8 cellular contexts compared by ENCODE assay signal in the genomic region with DNA sequence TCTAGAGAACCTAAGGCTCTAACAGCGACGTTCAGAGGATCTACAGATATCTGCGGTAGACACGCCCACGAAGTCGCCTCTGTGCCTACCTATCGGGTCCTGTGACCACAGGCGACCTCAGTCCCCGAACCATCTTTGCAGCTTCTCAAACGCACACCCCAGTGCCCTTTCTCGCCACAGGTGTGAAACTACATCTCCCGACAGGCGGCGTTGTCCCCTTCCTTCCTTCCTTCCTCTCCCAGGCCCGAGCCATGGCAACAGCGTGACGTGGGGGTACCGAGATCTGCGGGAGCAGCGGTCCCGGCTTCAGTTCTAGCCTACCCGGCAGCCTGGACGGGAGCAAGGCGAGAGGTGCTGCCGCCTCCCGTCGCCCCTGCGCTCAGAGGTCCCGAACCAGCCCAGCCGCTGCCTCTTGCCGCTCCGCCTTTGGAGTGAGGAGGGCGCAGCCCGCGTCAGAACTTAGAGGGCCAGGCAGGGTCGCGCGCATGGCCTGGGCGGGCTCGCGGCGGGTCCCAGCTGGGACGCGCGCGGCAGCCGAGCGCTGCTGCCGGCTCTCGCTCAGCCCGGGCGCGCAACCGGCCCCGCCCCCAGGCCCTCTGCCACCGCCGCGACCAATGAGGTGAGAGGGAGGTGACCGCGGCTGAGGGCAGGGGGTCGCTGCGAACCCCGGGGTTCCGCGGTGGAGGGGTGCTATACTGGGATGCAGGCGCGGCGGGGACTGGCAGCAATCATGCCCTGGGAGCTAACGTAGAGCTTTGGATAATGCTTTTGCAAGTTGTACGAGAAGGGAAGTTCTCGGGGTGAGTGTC.
DNase-seq lines count a peak whose midpoint lies in the region; TF ChIP-seq lines count a peak whose summit lies in the region.

COQ10A (plus strand) TSS at position 309 of the 809 bp plus-strand sequence; CDS start at position 486, 177 bp downstream.

- H3K9ac ChIP-seq in MM.1S (ENCODE audit: low read length) = peak within 1 kb of the TSS; percentile 87
- peak within 1 kb of the TSS; percentile 17 to 79 (median 75) for H3K9ac ChIP-seq in subcutaneous abdominal adipose tissue (ENCODE audit: low read length in 5 of 5)

- H3F3A ChIP-seq in MM.1S (ENCODE audit: insufficient read depth, low read length) = peaks cover 33% of the 10 kb centered on the region

- H3K27ac ChIP-seq in MM.1S (ENCODE audit: low read length) = peak within 1 kb of the TSS; percentile 86
- peak within 1 kb of the TSS; percentile 82 for H3K27ac ChIP-seq in subcutaneous abdominal adipose tissue (ENCODE audit: low read depth, low read length)

- in situ Hi-C loops in HAP-1 (cut with MboI; ENCODE audit: low sequenced_read_pairs) = no loop called here

- H3K27me3 ChIP-seq in HAP-1 (ENCODE audit: low read depth) = no peaks in the 10 kb centered on the region
- no peaks in the 10 kb centered on the region for H3K27me3 ChIP-seq in MM.1S (replicated peaks; ENCODE audit: insufficient read depth, low read length)
- no peaks in the 10 kb centered on the region for H3K27me3 ChIP-seq in neuron (ENCODE audit: insufficient read depth, low read length)
- no peaks in the 10 kb centered on the region for H3K27me3 ChIP-seq in subcutaneous abdominal adipose tissue (ENCODE audit: control insufficient read depth in 5 of 5, insufficient read depth in 4 of 5, low read length in 5 of 5)

- H3K4me3 ChIP-seq in HAP-1 = peak within 1 kb of the TSS; percentile 82
- H3K4me3 ChIP-seq in MM.1S (ENCODE audit: low read length) = peak within 1 kb of the TSS; percentile 86
- peak within 1 kb of the TSS; percentile 69 for H3K4me3 ChIP-seq in neuron (ENCODE audit: low read length)
- H3K4me3 ChIP-seq in subcutaneous abdominal adipose tissue (ENCODE audit: low read depth in 1 of 5, low read length in 5 of 5) = peak within 1 kb of the TSS; percentile 75 to 93 (median 82)

- H3K9me2 ChIP-seq in MM.1S (replicated peaks; ENCODE audit: insufficient read depth, low read length) = no peaks in the 10 kb centered on the region

- H3K36me3 ChIP-seq in HAP-1 (replicated peaks) (peaks cover 29% of the 10 kb centered on the region), MM.1S (replicated peaks; ENCODE audit: insufficient read depth, low read length) (no peaks in the 10 kb centered on the region), neuron (ENCODE audit: insufficient read depth, low read length) (peaks cover 29% of the 10 kb centered on the region), subcutaneous abdominal adipose tissue (ENCODE audit: control insufficient read depth in 5 of 5, insufficient read depth in 5 of 5, low read length in 5 of 5) (peaks cover 11 to 24% (median 21%) of the 10 kb centered on the region in 5 donors)

- peak within 1 kb of the TSS; percentile 87 for H3K4me2 ChIP-seq in MM.1S (ENCODE audit: low read depth, low read length)

- H3K4me1 ChIP-seq in HAP-1 (peaks cover 4% of the 10 kb centered on the region), MM.1S (ENCODE audit: low read length) (peaks cover 4% of the 10 kb centered on the region; the same call in 1 of the 2 replicates), neuron (ENCODE audit: insufficient read depth, low read length) (peaks cover 12% of the 10 kb centered on the region), subcutaneous abdominal adipose tissue (ENCODE audit: control insufficient read depth in 5 of 5, insufficient read depth in 5 of 5, low read length in 5 of 5) (peaks cover 3 to 17% (median 14%) of the 10 kb centered on the region in 5 donors)

- peak; percentile 97 for DNase-seq in GM03348 (ENCODE audit: low spot score)
- DNase-seq in HAP-1 (ENCODE audit: low spot score in 2 of 2) = peak; percentile 83 to 92
- DNase-seq in MM.1S = peak; percentile 80
- peak; percentile 93 for DNase-seq in SIG-M5 treated with dmso at 0.1 percent for 504 hours (lab: John Stamatoyannopoulos, UW; ENCODE audit: unreplicated experiment)
- DNase-seq in activated naive CD4-positive, alpha-beta T cell (lab: John Stamatoyannopoulos, UW) = peak; percentile 65 to 83 (median 72)
- peak; percentile 79 for DNase-seq in foreskin melanocyte

- peak; percentile 50 for TF ChIP-seq CTCF in MM.1S (IDR thresholded peaks at IDR 0.05; ENCODE audit: low read length)

- peak within 1 kb of the TSS; percentile 86 for H2AFZ ChIP-seq in MM.1S (ENCODE audit: low read length)
- peak within 1 kb of the TSS; percentile 63 for H2AFZ ChIP-seq in neuron (ENCODE audit: low read depth, low read length)

- no peaks in the 10 kb centered on the region for H3K79me2 ChIP-seq in MM.1S (ENCODE audit: low read length)

- no peaks in the 10 kb centered on the region for H4K20me1 ChIP-seq in MM.1S (ENCODE audit: insufficient read depth, low read length)

- no peaks in the 10 kb centered on the region for H3K9me3 ChIP-seq in HAP-1
- no peaks in the 10 kb centered on the region for H3K9me3 ChIP-seq in MM.1S (replicated peaks; ENCODE audit: insufficient read depth, low read length)
- H3K9me3 ChIP-seq in neuron (ENCODE audit: low read length) = no peaks in the 10 kb centered on the region
- no peaks in the 10 kb centered on the region for H3K9me3 ChIP-seq in subcutaneous abdominal adipose tissue (ENCODE audit: control insufficient read depth in 5 of 5, low read length in 5 of 5)

Comparison
In these comparisons a context has a peak if more than half of its experiments do, and no peak if none do; other contexts are left out.
1. Peak in every context shown above with its lines: DNase-seq, H3K4me3 ChIP-seq and H3K27ac ChIP-seq.